ENCODE assay signal across 1 cellular context in the genomic region with DNA sequence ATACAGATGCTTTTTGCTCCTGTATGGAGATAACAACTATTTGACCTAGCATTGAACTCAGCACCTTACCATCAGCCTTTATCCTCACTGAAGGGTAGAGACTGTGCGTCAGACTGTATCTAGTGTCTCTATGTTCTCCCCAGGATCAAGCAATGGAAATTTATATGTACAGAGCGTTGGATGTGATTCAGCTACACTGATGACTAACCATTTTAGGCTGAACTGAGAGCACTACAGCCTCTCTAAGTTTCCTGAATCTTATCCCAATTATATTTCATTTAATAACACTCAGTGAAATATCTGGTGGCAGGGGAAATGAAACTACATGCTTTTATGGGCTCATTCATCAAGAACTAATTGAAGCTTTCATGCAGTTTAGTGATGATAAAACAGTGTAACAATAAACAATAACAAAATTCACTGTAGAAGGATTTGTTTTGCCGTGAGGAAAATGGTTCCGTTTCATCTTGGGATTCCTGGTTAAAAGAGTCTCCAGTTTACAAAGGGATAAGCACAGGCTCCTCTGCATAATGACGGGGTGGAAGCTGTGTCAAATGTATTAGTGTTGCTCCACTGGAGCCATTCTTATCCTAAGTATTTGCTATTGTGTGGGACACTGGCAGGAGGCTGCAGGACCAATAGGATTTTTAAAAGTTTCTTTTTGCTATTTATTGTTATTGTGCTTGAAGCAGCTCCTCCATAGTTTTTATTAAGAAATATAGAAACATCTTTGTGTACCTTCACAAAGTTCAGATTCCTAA.
TF ChIP-seq lines count a peak whose summit lies in the region.

No MANE protein-coding gene starts in this region.

TF ChIP-seq in H1, 55 proteins besides CTCF, POLR2A, EP300 and RAD21 (continued from another document):
- TF ChIP-seq CHD7 (IDR thresholded peaks at IDR 0.05; ENCODE audit: insufficient replicate concordance, low read length) (no peak), ATF3 (IDR thresholded peaks at IDR 0.05; ENCODE audit: insufficient read depth, low read depth, low read length) (no peak), SAP30 (IDR thresholded peaks at IDR 0.05; ENCODE audit: insufficient read depth, insufficient replicate concordance, low read length) (no peak), GTF2F1 (IDR thresholded peaks at IDR 0.05; ENCODE audit: borderline replicate concordance, low read depth, low read length) (no peak)
